In genomic region chr1:244869950-244870349, GRCh38 we compare ENCODE assay signal across 22 cellular contexts. TPM values are rescaled to one million over a fixed set of nuclear protein-coding genes. Genes with fewer than 3 reads are reported as not detected.
A peak's percentile ranks its signal among the peaks of the same experiment; 100 is the strongest.
DNase-seq lines count a peak whose midpoint lies in the region; ATAC-seq and TF ChIP-seq lines count a peak whose summit lies in the region.
"Had no signal": no experiment of that assay in that cellular context is flagged by ENCODE, and none has a peak within 500 bp of the region (broad histone marks: within the 10 kb centered on the region; RNA-seq: fewer than 3 reads in every experiment).

No MANE protein-coding gene starts in this region.

- no peak overlapping the region for H3K4me3 Mint-ChIP-seq in activated CD4-positive, alpha-beta T cell treated with anti-CD3 and anti-CD28 coated beads, Interleukin-2, amount 10 ng/mL, durations not matched to agents 7 days and 5 days
- H3K4me3 Mint-ChIP-seq in natural killer cell: peak overlapping the region; percentile 78
- no peak overlapping the region for H3K4me3 Mint-ChIP-seq in natural killer cell treated with Interleukin-12 subunit alpha and Interleukin-12 subunit beta and Interleukin-15 and Interleukin-18, amount 100 ng/mL, for 72 hours
- H3K4me3 Mint-ChIP-seq in MCF 10A (ENCODE audit: unreplicated experiment): no peak overlapping the region
- H3K4me3 Mint-ChIP-seq: CD14-positive monocyte; CD4-positive, alpha-beta T cell; CD8-positive, alpha-beta memory T cell; HFFc6 had no signal

- H3K9me3 Mint-ChIP-seq in activated CD4-positive, alpha-beta T cell treated with anti-CD3 and anti-CD28 coated beads, Interleukin-2, amount 10 ng/mL, durations not matched to agents 7 days and 5 days: no peaks in the 10 kb centered on the region
- H3K9me3 Mint-ChIP-seq in natural killer cell: no peaks in the 10 kb centered on the region
- H3K9me3 Mint-ChIP-seq in natural killer cell treated with Interleukin-12 subunit alpha and Interleukin-12 subunit beta and Interleukin-15 and Interleukin-18, amount 100 ng/mL, for 72 hours: no peaks in the 10 kb centered on the region
- H3K9me3 Mint-ChIP-seq in MCF 10A (ENCODE audit: unreplicated experiment): no peaks in the 10 kb centered on the region
- H3K9me3 Mint-ChIP-seq: CD4-positive, alpha-beta T cell; CD8-positive, alpha-beta memory T cell; HFFc6 had no signal

- H3K4me1 Mint-ChIP-seq in activated CD4-positive, alpha-beta T cell treated with anti-CD3 and anti-CD28 coated beads, Interleukin-2, amount 10 ng/mL, durations not matched to agents 7 days and 5 days: peaks cover 18% of the 10 kb centered on the region
- H3K4me1 Mint-ChIP-seq in natural killer cell (peaks cover 20 to 25% of the 10 kb centered on the region in 2 donors), MCF 10A (ENCODE audit: insufficient read depth, unreplicated experiment) (peaks cover 5% of the 10 kb centered on the region)
- H3K4me1 Mint-ChIP-seq in natural killer cell treated with Interleukin-12 subunit alpha and Interleukin-12 subunit beta and Interleukin-15 and Interleukin-18, amount 100 ng/mL, for 72 hours (ENCODE audit: low read depth in 2 of 2): peaks cover 10 to 14% of the 10 kb centered on the region in 2 donors

- peak overlapping the region; percentile 10 for H3K27ac ChIP-seq in OCI-LY7 (ENCODE audit: low read depth, low read length, poor library complexity, severe bottlenecking)
- H3K27ac ChIP-seq: 22Rv1; A549; BLaER1 treated with 17β-estradiol and CSF1 and Interleukin-3, amounts not matched to agents 10 nM and 100 nM had no signal

- peaks cover 26% of the 10 kb centered on the region for H3K4me1 ChIP-seq in OCI-LY7 (ENCODE audit: insufficient read depth, low read length, poor library complexity, severe bottlenecking)

- no peaks in the 10 kb centered on the region for H3K9me2 ChIP-seq in OCI-LY7 (ENCODE audit: insufficient read depth, low read length)

- no peaks in the 10 kb centered on the region for H3K9me3 ChIP-seq in OCI-LY7 (ENCODE audit: low read length)
- H3K9me3 ChIP-seq: A549; BE2C; BLaER1 treated with 17β-estradiol and CSF1 and Interleukin-3, amounts not matched to agents 10 nM and 100 nM; HAP-1 had no signal

- BruUV-seq in OCI-LY7 (replicated peaks; lab: Mats Ljungman, UMichigan): no TSS peak
- no TSS peak for BruUV-seq in MCF 10A (replicated peaks; lab: Mats Ljungman, UMichigan)

- H2AFZ ChIP-seq in OCI-LY7 (ENCODE audit: low read length): peak overlapping the region; percentile 65; the same call in 1 of the 2 replicates

- CTCF ChIA-PET in activated CD4-positive, alpha-beta T cell treated with anti-CD3 and anti-CD28 coated beads, Interleukin-2, amount 10 ng/mL, durations not matched to agents 7 days and 5 days (lab: Charles Lee): interaction anchor here (0.6 kb wide), 1 partner anchor 409 kb away, joined by 3 read pairs; no protein-coding TSS in a partner anchor
- CTCF ChIA-PET in OCI-LY7 (lab: Charles Lee; ENCODE audit: unreplicated experiment) (no interaction called here), MCF 10A (lab: Yijun Ruan, JAX) (interaction anchor here (0.7 to 1.9 kb wide), 4 partner anchors 11 to 173 kb away, joined by 3 to 17 read pairs (median 6); no protein-coding TSS in a partner anchor)

- no peak overlapping the region for H3K4me3 ChIP-seq in OCI-LY7 (ENCODE audit: low read depth, low read length, poor library complexity, severe bottlenecking)
- H3K4me3 ChIP-seq: A549; BLaER1 treated with 17β-estradiol and CSF1 and Interleukin-3, amounts not matched to agents 10 nM and 100 nM; HAP-1 had no signal

- TF ChIP-seq CTCF in natural killer cell (IDR thresholded peaks at IDR 0.05) (no peak), OCI-LY7 (conservative IDR thresholded peaks at IDR 0.05; ENCODE audit: low read length) (no peak), MCF 10A (IDR thresholded peaks at IDR 0.05; ENCODE audit: unreplicated experiment) (no peak)

- H3K4me2 ChIP-seq in OCI-LY7 (ENCODE audit: low read length): 0 out of 2 replicates have a peak overlapping the region, but pooled peaks have one; percentile 17
- H3K4me2 ChIP-seq: A549; BLaER1 treated with 17β-estradiol and CSF1 and Interleukin-3, amounts not matched to agents 10 nM and 100 nM had no signal

- H4K20me1 ChIP-seq in OCI-LY7 (ENCODE audit: insufficient read depth, low read length): no peaks in the 10 kb centered on the region
- H4K20me1 ChIP-seq: BLaER1 treated with 17β-estradiol and CSF1 and Interleukin-3, amounts not matched to agents 10 nM and 100 nM had no signal

- POLR2A ChIA-PET in activated CD4-positive, alpha-beta T cell treated with anti-CD3 and anti-CD28 coated beads, Interleukin-2, amount 10 ng/mL, durations not matched to agents 7 days and 5 days (lab: Charles Lee): no interaction called here
- POLR2A ChIA-PET in OCI-LY7 (lab: Charles Lee): interaction anchor here (0.8 to 3.6 kb wide), 4 partner anchors 9 to 108 kb away, joined by 3 to 17 read pairs (median 4); no protein-coding TSS in a partner anchor
- POLR2A ChIA-PET in MCF 10A (lab: Yijun Ruan, JAX): interaction anchor here (1.7 to 2.8 kb wide), 3 partner anchors 9 to 99 kb away, joined by 4 to 16 read pairs (median 14); partner anchors contain the start of gene COX20

- H3K27ac Mint-ChIP-seq in activated CD4-positive, alpha-beta T cell treated with anti-CD3 and anti-CD28 coated beads, Interleukin-2, amount 10 ng/mL, durations not matched to agents 7 days and 5 days: peak overlapping the region; percentile 2
- H3K27ac Mint-ChIP-seq in natural killer cell: peak overlapping the region; percentile 74 to 89
- H3K27ac Mint-ChIP-seq in natural killer cell treated with Interleukin-12 subunit alpha and Interleukin-12 subunit beta and Interleukin-15 and Interleukin-18, amount 100 ng/mL, for 72 hours: peak overlapping the region in 1 of 2 donors; percentile 66
- no peak overlapping the region for H3K27ac Mint-ChIP-seq in MCF 10A (ENCODE audit: low read depth, unreplicated experiment)
- H3K27ac Mint-ChIP-seq: CD4-positive, alpha-beta T cell; HFFc6 had no signal

- ATAC-seq in natural killer cell: peak; percentile 70 to 90 (median 84)
- ATAC-seq in natural killer cell treated with Interleukin-12 subunit alpha and Interleukin-12 subunit beta and Interleukin-15 and Interleukin-18, amount 100 ng/mL, for 72 hours: no peak
- ATAC-seq: A549 had no signal

- intact Hi-C loops in natural killer cell (cut with micrococcal nuclease): loop anchor here (10.0 kb wide), 1 partner anchor 415 kb away; the partner anchor contains the start of gene ADSS2
- intact Hi-C loops in OCI-LY7 (cut with micrococcal nuclease; ENCODE audit: unreplicated experiment): no loop called here
- intact Hi-C loops in posterior cingulate gyrus (cut with DNase I): loop anchor here (5.0 to 10.0 kb wide), 3 partner anchors 47 to 1695 kb away; partner anchors contain the start of genes CNST, DESI2 and TFB2M
- intact Hi-C loops in MCF 10A (cut with micrococcal nuclease): no loop called here

- no peaks in the 10 kb centered on the region for H3K27me3 Mint-ChIP-seq in activated CD4-positive, alpha-beta T cell treated with anti-CD3 and anti-CD28 coated beads, Interleukin-2, amount 10 ng/mL, durations not matched to agents 7 days and 5 days
- no peaks in the 10 kb centered on the region for H3K27me3 Mint-ChIP-seq in natural killer cell (ENCODE audit: low read depth in 2 of 2)
- no peaks in the 10 kb centered on the region for H3K27me3 Mint-ChIP-seq in natural killer cell treated with Interleukin-12 subunit alpha and Interleukin-12 subunit beta and Interleukin-15 and Interleukin-18, amount 100 ng/mL, for 72 hours
- H3K27me3 Mint-ChIP-seq in MCF 10A (ENCODE audit: insufficient read depth, unreplicated experiment): no peaks in the 10 kb centered on the region
- H3K27me3 Mint-ChIP-seq: CD4-positive, alpha-beta T cell; CD8-positive, alpha-beta memory T cell had no signal

- H3K36me3 ChIP-seq in OCI-LY7 (ENCODE audit: insufficient read depth, low read length): no peaks in the 10 kb centered on the region
- H3K36me3 ChIP-seq: BE2C; BLaER1 treated with 17β-estradiol and CSF1 and Interleukin-3, amounts not matched to agents 10 nM and 100 nM; HAP-1 had no signal

- H3K36me3 Mint-ChIP-seq in activated CD4-positive, alpha-beta T cell treated with anti-CD3 and anti-CD28 coated beads, Interleukin-2, amount 10 ng/mL, durations not matched to agents 7 days and 5 days (ENCODE audit: low read depth): no peaks in the 10 kb centered on the region
- H3K36me3 Mint-ChIP-seq in natural killer cell (no peaks in the 10 kb centered on the region), MCF 10A (ENCODE audit: insufficient read depth, unreplicated experiment) (no peaks in the 10 kb centered on the region)
- no peaks in the 10 kb centered on the region for H3K36me3 Mint-ChIP-seq in natural killer cell treated with Interleukin-12 subunit alpha and Interleukin-12 subunit beta and Interleukin-15 and Interleukin-18, amount 100 ng/mL, for 72 hours
- H3K36me3 Mint-ChIP-seq: CD14-positive monocyte; CD8-positive, alpha-beta memory T cell had no signal

- peaks cover 16% of the 10 kb centered on the region; the same call in 1 of the 2 replicates for H3K79me2 ChIP-seq in OCI-LY7 (ENCODE audit: insufficient read depth, low read depth, low read length)

- DNase-seq in activated CD4-positive, alpha-beta T cell treated with anti-CD3 and anti-CD28 coated beads, Interleukin-2, amount 10 ng/mL, durations not matched to agents 7 days and 5 days: no peak
- no peak for DNase-seq in activated CD4-positive, alpha-beta T cell treated with anti-CD3 and anti-CD28 coated beads, Interleukin-2, amount 50 U/mL, for 4 hours
- DNase-seq in natural killer cell (no peak), OCI-LY7 (ENCODE audit: low spot score) (peak; percentile 14), posterior cingulate gyrus (no peak), KG1 (lab: John Stamatoyannopoulos, UW) (no peak), MCF 10A (ENCODE audit: unreplicated experiment) (no peak)
- DNase-seq in natural killer cell treated with Interleukin-12 subunit alpha and Interleukin-12 subunit beta and Interleukin-15 and Interleukin-18, amount 100 ng/mL, for 72 hours (ENCODE audit: low spot score): no peak
- DNase-seq: ACHN; AML-193; BE2C; CD4-positive, alpha-beta T cell; CD8-positive, alpha-beta memory T cell; DMS79 treated with DMSO at 0.1 percent for 48 hours; GF-D8; GOT3; HFFc6 had no signal

RNA-seq across cellular contexts. Expression of gene HNRNPU, which starts 5.6 kb away (rescaled TPM):
- 100 to 1,000 TPM; 425 to 469 TPM for total RNA-seq in activated CD4-positive, alpha-beta T cell treated with anti-CD3 and anti-CD28 coated beads, Interleukin-2, amount 10 ng/mL, durations not matched to agents 7 days and 5 days
- 100 to 1,000 TPM; 467 to 603 (median 504) TPM for total RNA-seq in natural killer cell
- 100 to 1,000 TPM; 403 to 475 TPM for total RNA-seq in natural killer cell treated with Interleukin-12 subunit alpha and Interleukin-12 subunit beta and Interleukin-15 and Interleukin-18, amount 100 ng/mL, for 72 hours
- 426 and 592 TPM in 2 replicates for total RNA-seq in OCI-LY7 (2014; rRNA removed; shearing (Covaris generic))
- 610 and 650 TPM in 2 replicates for total RNA-seq in OCI-LY7 (2022)
- total RNA-seq in MCF 10A (2022): 454 and 572 TPM in 2 replicates

RNA-seq across cellular contexts. Expression of gene COX20, which starts 34.5 kb away (rescaled TPM):
- total RNA-seq in activated CD4-positive, alpha-beta T cell treated with anti-CD3 and anti-CD28 coated beads, Interleukin-2, amount 10 ng/mL, durations not matched to agents 7 days and 5 days: 10 to 100 TPM; 29.8 to 32.9 TPM
- 10 to 100 TPM; 24.3 to 25.4 (median 24.9) TPM for total RNA-seq in natural killer cell
- total RNA-seq in natural killer cell treated with Interleukin-12 subunit alpha and Interleukin-12 subunit beta and Interleukin-15 and Interleukin-18, amount 100 ng/mL, for 72 hours: 10 to 100 TPM; 21.3 to 31.4 TPM
- 12.7 and 12.9 TPM in 2 replicates for total RNA-seq in OCI-LY7 (2014; rRNA removed; shearing (Covaris generic))
- total RNA-seq in OCI-LY7 (2022): 26.3 and 28.3 TPM in 2 replicates
- total RNA-seq in MCF 10A (2022): 44.6 and 46.1 TPM in 2 replicates

Comparison
In these comparisons a context has a peak if more than half of its experiments do, and no peak if none do; other contexts are left out.
1. ATAC-seq: peak in natural killer cell (3 of 3); none in natural killer cell treated with Interleukin-12 subunit alpha and Interleukin-12 subunit beta and Interleukin-15 and Interleukin-18, amount 100 ng/mL, for 72 hours (0 of 2).
2. intact Hi-C loops: an anchor here in natural killer cell (10.0 kb wide) and posterior cingulate gyrus (5.0 to 10.0 kb wide); none called in OCI-LY7 and MCF 10A.